23 cellular contexts compared by ENCODE assay signal in the genomic region with DNA sequence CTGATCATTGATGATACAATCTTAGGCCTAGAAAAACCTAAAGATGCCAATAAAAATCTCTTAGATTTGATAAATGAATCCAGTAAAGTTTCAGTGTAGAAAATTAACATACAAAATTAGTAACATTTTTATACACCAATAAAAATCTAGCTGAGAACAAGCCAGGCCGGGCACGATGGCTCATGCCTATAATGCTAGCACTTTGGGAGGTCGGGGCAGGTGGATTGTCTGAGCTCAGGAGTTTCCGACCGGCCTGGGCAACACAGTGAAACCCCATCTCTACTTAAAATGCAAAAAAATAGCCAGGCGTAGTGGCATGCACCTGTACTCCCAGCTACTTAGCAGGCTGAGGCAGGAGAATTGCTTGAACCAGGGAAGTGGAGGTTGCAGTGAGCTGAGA.
"Had no signal": no experiment of that assay in that cellular context is flagged by ENCODE, and none has a peak within 500 bp of the region (broad histone marks: within the 10 kb centered on the region; RNA-seq: fewer than 3 reads in every experiment).

No MANE protein-coding gene starts in this region.

- DNase-seq: colonic mucosa; cortex of kidney; dermis blood vessel endothelial cell; effector CD4-positive, alpha-beta T cell; effector CD8-positive, alpha-beta T cell; effector memory CD4-positive, alpha-beta T cell; effector memory CD8-positive, alpha-beta T cell; endodermal cell; erythroblast; esophagus squamous epithelium; foreskin fibroblast; foreskin keratinocyte; foreskin melanocyte; gastrocnemius medialis; glutamatergic neuron; head of caudate nucleus; heart left ventricle; heart right ventricle had no signal

- H3K27me3 ChIP-seq: colonic mucosa, esophagus muscularis mucosa, esophagus squamous epithelium, foreskin keratinocyte, gastrocnemius medialis, gastroesophageal sphincter, heart left ventricle, heart right ventricle had no signal

- H3K36me3 ChIP-seq: colonic mucosa, esophagus muscularis mucosa, esophagus squamous epithelium, gastrocnemius medialis, gastroesophageal sphincter, heart left ventricle, heart right ventricle had no signal

- H3K4me3 ChIP-seq: colonic mucosa, coronary artery, dorsolateral prefrontal cortex, esophagus muscularis mucosa, esophagus squamous epithelium, gastrocnemius medialis, gastroesophageal sphincter, heart left ventricle, heart right ventricle had no signal

- H3K4me1 ChIP-seq: colonic mucosa, esophagus muscularis mucosa, esophagus squamous epithelium, foreskin keratinocyte, gastrocnemius medialis, gastroesophageal sphincter, heart left ventricle, heart right ventricle had no signal

- H3K27ac ChIP-seq: colonic mucosa, coronary artery, dorsolateral prefrontal cortex, epithelial cell of prostate, esophagus muscularis mucosa, esophagus squamous epithelium, foreskin keratinocyte, gastrocnemius medialis, gastroesophageal sphincter, heart left ventricle, heart right ventricle had no signal
